Comparison of ENCODE assay signal across 23 cellular contexts in genomic region chr7:131190581-131190980, GRCh38.
DNase-seq lines count a peak whose midpoint lies in the region; ATAC-seq and TF ChIP-seq lines count a peak whose summit lies in the region.
"Had no signal": no experiment of that assay in that cellular context is flagged by ENCODE, and none has a peak within 500 bp of the region (broad histone marks: within the 10 kb centered on the region; RNA-seq: fewer than 3 reads in every experiment).

No MANE protein-coding gene starts in this region.

- H3K27ac Mint-ChIP-seq in HFFc6 = peak overlapping the region; percentile 96; the same call in 1 of the 2 replicates
- H3K27ac Mint-ChIP-seq: mesothelial cell of epicardium; naive thymus-derived CD8-positive, alpha-beta T cell; stimulated activated naive B cell treated with anti-CD40 and anti-IgM and Interleukin-4, amounts not matched to agents 10 μg/mL and 1 μg/mL and 100 μg/mL, for 72 hours had no signal

- TF ChIP-seq EP300 in sigmoid colon (IDR thresholded peaks at IDR 0.05) = no peak

- H3K36me3 ChIP-seq in Panc1 (ENCODE audit: control insufficient read depth, insufficient read depth, low read length) (no peaks in the 10 kb centered on the region), parathyroid adenoma (ENCODE audit: control insufficient read depth, insufficient read depth, low read length) (no peaks in the 10 kb centered on the region), sigmoid colon (no peaks in the 10 kb centered on the region)
- H3K36me3 ChIP-seq: SJCRH30 had no signal

- peaks cover 61% of the 10 kb centered on the region for H3K4me1 Mint-ChIP-seq in HFFc6 (ENCODE audit: low read depth)
- H3K4me1 Mint-ChIP-seq: mesothelial cell of epicardium had no signal

- peaks cover 13% of the 10 kb centered on the region for H3K9me3 Mint-ChIP-seq in HFFc6
- H3K9me3 Mint-ChIP-seq: mesothelial cell of epicardium; naive thymus-derived CD8-positive, alpha-beta T cell; stimulated activated naive B cell treated with anti-CD40 and anti-IgM and Interleukin-4, amounts not matched to agents 10 μg/mL and 1 μg/mL and 100 μg/mL, for 72 hours had no signal

- no peak for TF ChIP-seq POLR2A in sigmoid colon (IDR thresholded peaks at IDR 0.05)

- H3K27ac ChIP-seq in Panc1 (ENCODE audit: low read length) = peak overlapping the region; percentile 52; the same call in 1 of the 2 replicates
- peak overlapping the region; percentile 96 for H3K27ac ChIP-seq in cingulate gyrus (ENCODE audit: low read depth, low read length)
- peak overlapping the region; percentile 40 for H3K27ac ChIP-seq in parathyroid adenoma
- peak overlapping the region in 2 of 4 donors; percentile 31 to 54 for H3K27ac ChIP-seq in sigmoid colon
- H3K27ac ChIP-seq: psoas muscle, SJCRH30, skin epidermis had no signal

- ATAC-seq in Panc1 = no peak
- ATAC-seq: left lobe of liver; naive thymus-derived CD8-positive, alpha-beta T cell; psoas muscle; stimulated activated naive B cell treated with anti-CD40 and anti-IgM and Interleukin-4, amounts not matched to agents 10 μg/mL and 1 μg/mL and 100 μg/mL, for 72 hours had no signal

- H3K9ac ChIP-seq in parathyroid adenoma = no peak overlapping the region

- CTCF ChIA-PET in Panc1 (lab: Charles Lee) = interaction anchor here (0.7 kb wide), 1 partner anchor 105 kb away, joined by 5 read pairs; no protein-coding TSS in a partner anchor

- H3K27me3 Mint-ChIP-seq in HFFc6 (ENCODE audit: insufficient read depth) = peaks cover 4% of the 10 kb centered on the region
- H3K27me3 Mint-ChIP-seq: activated CD4-positive, alpha-beta T cell treated with anti-CD3 and anti-CD28 coated beads, Interleukin-2, amount 10 ng/mL, durations not matched to agents 24 days and 14 days; naive thymus-derived CD8-positive, alpha-beta T cell; stimulated activated naive B cell treated with anti-CD40 and anti-IgM and Interleukin-4, amounts not matched to agents 10 μg/mL and 1 μg/mL and 100 μg/mL, for 72 hours had no signal

- H3K4me3 Mint-ChIP-seq in HFFc6 = no peak overlapping the region
- H3K4me3 Mint-ChIP-seq: activated CD4-positive, alpha-beta T cell treated with anti-CD3 and anti-CD28 coated beads, Interleukin-2, amount 10 ng/mL, durations not matched to agents 24 days and 14 days; mesothelial cell of epicardium; naive thymus-derived CD8-positive, alpha-beta T cell; stimulated activated naive B cell treated with anti-CD40 and anti-IgM and Interleukin-4, amounts not matched to agents 10 μg/mL and 1 μg/mL and 100 μg/mL, for 72 hours had no signal

- BruUV-seq in Panc1 (replicated peaks; lab: Mats Ljungman, UMichigan) = no TSS peak

- in situ Hi-C loops in Panc1 (cut with HindIII; ENCODE audit: low pct_unique_long_range_greater_than_20kb, low sequenced_read_pairs) = no loop called here

- no peak for DNase-seq in HFFc6
- no peak for DNase-seq in Panc1 (ENCODE audit: low read depth, low spot score)
- DNase-seq in RPMI8226 = no peak
- no peak for DNase-seq in sigmoid colon
- DNase-seq in NCI-H82 treated with DMSO at 0.1 percent for 48 hours (lab: John Stamatoyannopoulos, UW; ENCODE audit: unreplicated experiment) = no peak
- DNase-seq: activated CD4-positive, alpha-beta T cell treated with anti-CD3 and anti-CD28 coated beads, Interleukin-2, amount 10 ng/mL, durations not matched to agents 24 days and 14 days; AML-193; COR-L47; DND-41; glutamatergic neuron; naive thymus-derived CD8-positive, alpha-beta T cell; NCI-H1048; NCI-H1930; psoas muscle; SJCRH30; stimulated activated CD4-positive, alpha-beta T cell treated with anti-CD3 and anti-CD28 coated beads, Interleukin-2, amount 100 ng/mL, for 24 hours; stimulated activated naive B cell treated with anti-CD40 and anti-IgM and Interleukin-4, amounts not matched to agents 10 μg/mL and 1 μg/mL and 100 μg/mL, for 72 hours had no signal

- H3K4me1 ChIP-seq in Panc1 (ENCODE audit: control insufficient read depth, insufficient read depth, low read length) (peaks cover 3% of the 10 kb centered on the region; the same call in 1 of the 2 replicates), parathyroid adenoma (peaks cover 17% of the 10 kb centered on the region), sigmoid colon (peaks cover 0 to 8% (median 0%) of the 10 kb centered on the region in 4 donors)

- TF ChIP-seq CTCF in HFFc6 (IDR thresholded peaks at IDR 0.05) (no peak), Panc1 (IDR thresholded peaks at IDR 0.05) (no peak), parathyroid adenoma (IDR thresholded peaks at IDR 0.05) (no peak), sigmoid colon (IDR thresholded peaks at IDR 0.05) (no peak)

- H3K36me3 Mint-ChIP-seq in HFFc6 (ENCODE audit: low read depth) = peaks cover 12% of the 10 kb centered on the region
- H3K36me3 Mint-ChIP-seq: mesothelial cell of epicardium; naive thymus-derived CD8-positive, alpha-beta T cell; stimulated activated naive B cell treated with anti-CD40 and anti-IgM and Interleukin-4, amounts not matched to agents 10 μg/mL and 1 μg/mL and 100 μg/mL, for 72 hours had no signal

- H3K4me3 ChIP-seq in Panc1 (ENCODE audit: low read depth in 2 of 2, low read length in 2 of 2) (no peak overlapping the region), parathyroid adenoma (ENCODE audit: low read depth, low read length) (no peak overlapping the region), sigmoid colon (no peak overlapping the region)
- H3K4me3 ChIP-seq: coronary artery, psoas muscle, SJCRH30, skin epidermis had no signal

- H3K9me3 ChIP-seq in Panc1 (ENCODE audit: control insufficient read depth, insufficient read depth, low read depth, low read length) (no peaks in the 10 kb centered on the region), parathyroid adenoma (ENCODE audit: control insufficient read depth, low read length) (no peaks in the 10 kb centered on the region), sigmoid colon (no peaks in the 10 kb centered on the region)
- H3K9me3 ChIP-seq: psoas muscle, SJCRH30 had no signal

- peak overlapping the region; percentile 67 for H2AFZ ChIP-seq in parathyroid adenoma

- POLR2A ChIA-PET in Panc1 (lab: Charles Lee) = interaction anchor here (0.6 kb wide), 1 partner anchor 322 kb away, joined by 6 read pairs; no protein-coding TSS in a partner anchor

- no peaks in the 10 kb centered on the region for H3K79me2 ChIP-seq in parathyroid adenoma

- 54 to 87% methylated on average over 1 of the region's 1 CpG for WGBS in sigmoid colon, 2 donors

- H3K27me3 ChIP-seq in Panc1 (ENCODE audit: control insufficient read depth, insufficient read depth, low read length) = no peaks in the 10 kb centered on the region
- H3K27me3 ChIP-seq in parathyroid adenoma (ENCODE audit: control insufficient read depth, insufficient read depth, low read length) = no peaks in the 10 kb centered on the region
- H3K27me3 ChIP-seq in sigmoid colon = no peaks in the 10 kb centered on the region
- H3K27me3 ChIP-seq: SJCRH30 had no signal

- H3K4me2 ChIP-seq in parathyroid adenoma (ENCODE audit: low read length) = no peak overlapping the region

- intact Hi-C loops in Panc1 (cut with micrococcal nuclease; ENCODE audit: unreplicated experiment) = no loop called here
- intact Hi-C loops in sigmoid colon (cut with DNase I) = no loop called here
